Comparison of ENCODE assay signal across 19 cellular contexts in the genomic region with DNA sequence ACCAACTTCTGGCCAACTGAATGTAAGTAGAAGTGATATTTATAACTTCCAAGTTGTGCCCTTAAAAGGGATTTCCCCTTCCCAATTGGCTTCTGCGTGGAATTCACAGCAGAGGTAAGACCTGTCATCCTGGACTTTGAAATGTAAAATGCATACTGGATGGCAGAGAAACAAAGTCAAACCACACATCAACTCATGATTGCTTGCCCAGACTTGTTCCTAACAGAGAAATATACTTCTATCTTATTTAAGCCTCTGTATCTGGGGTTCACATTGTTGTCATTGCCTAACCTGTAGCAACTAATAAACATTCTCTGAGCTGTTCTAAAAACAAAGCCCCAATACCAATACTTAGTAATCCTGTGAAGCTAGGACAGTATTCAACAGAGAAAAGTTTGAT. TPM values are rescaled to one million over a fixed set of nuclear protein-coding genes. Genes with fewer than 3 reads are reported as not detected.
DNase-seq lines count a peak whose midpoint lies in the region; FAIRE-seq and TF ChIP-seq lines count a peak whose summit lies in the region.
"Had no signal": no experiment of that assay in that cellular context is flagged by ENCODE, and none has a peak within 500 bp of the region (broad histone marks: within the 10 kb centered on the region; RNA-seq: fewer than 3 reads in every experiment).

No MANE protein-coding gene starts in this region.

- H2AFZ ChIP-seq in Loucy (ENCODE audit: low read length) (no peak overlapping the region), keratinocyte (ENCODE audit: control insufficient read depth, low read length) (no peak overlapping the region)
- H2AFZ ChIP-seq: GM23248 had no signal

- DNase-seq in HTR-8/SVneo (ENCODE audit: insufficient read length, low spot score) = no peak
- peak; percentile 87 for DNase-seq in bronchial epithelial cell (ENCODE audit: low read depth)
- peak; percentile 38 for DNase-seq in keratinocyte (ENCODE audit: low read depth, low spot score)
- no peak for DNase-seq in NCI-H82 treated with DMSO at 0.1 percent for 48 hours (lab: John Stamatoyannopoulos, UW; ENCODE audit: unreplicated experiment)
- no peak for DNase-seq in NCI-H128 (lab: John Stamatoyannopoulos, UW; ENCODE audit: unreplicated experiment)
- DNase-seq in A673 (ENCODE audit: low spot score) = no peak
- DNase-seq: AML-193; CD4-positive, alpha-beta T cell; DMS153; DMS79; GDM1; GM23248; HCEC 1CT had no signal

- no peak for TF ChIP-seq CTCF in Loucy (conservative IDR thresholded peaks at IDR 0.05; ENCODE audit: low read length)
- no peak for TF ChIP-seq CTCF in bronchial epithelial cell (IDR thresholded peaks at IDR 0.05; ENCODE audit: insufficient read depth, low read length, severe bottlenecking)
- no peak for TF ChIP-seq CTCF in keratinocyte (optimal IDR thresholded peaks at IDR 0.05 in 1 of 3, IDR thresholded peaks at IDR 0.05 in 1 of 3, conservative IDR thresholded peaks at IDR 0.05 in 1 of 3; ENCODE audit: extremely low read depth in 1 of 3, insufficient read depth in 2 of 3, low read length in 3 of 3)
- no peak for TF ChIP-seq CTCF in A673 (conservative IDR thresholded peaks at IDR 0.05; ENCODE audit: low read depth, low read length)

- FAIRE-seq in HTR-8/SVneo (lab: Jason Lieb, UNC) (peak; percentile 9), bronchial epithelial cell (lab: Jason Lieb, UNC) (no peak), keratinocyte (lab: Jason Lieb, UNC) (peak; percentile 58)
- FAIRE-seq: A204.1, GM12892, GM18507, H54 had no signal

- no peaks in the 10 kb centered on the region for H3K36me3 ChIP-seq in Loucy (ENCODE audit: insufficient read depth, low read length)
- H3K36me3 ChIP-seq in bronchial epithelial cell (ENCODE audit: control insufficient read depth, insufficient read depth, low read length) = no peaks in the 10 kb centered on the region
- H3K36me3 ChIP-seq in keratinocyte (ENCODE audit: control insufficient read depth in 2 of 2, extremely low read depth in 1 of 2, insufficient read depth in 2 of 2, low read length in 2 of 2) = no peaks in the 10 kb centered on the region
- no peaks in the 10 kb centered on the region for H3K36me3 ChIP-seq in A673 (ENCODE audit: insufficient read depth, low read length, poor library complexity, severe bottlenecking)

- H3K4me3 ChIP-seq in Loucy (ENCODE audit: low read length, poor library complexity, severe bottlenecking) (no peak overlapping the region), bronchial epithelial cell (ENCODE audit: low read depth, low read length) (no peak overlapping the region), keratinocyte (ENCODE audit: control insufficient read depth in 2 of 3, extremely low read depth in 1 of 3, insufficient read depth in 2 of 3, low read depth in 1 of 3, low read length in 3 of 3) (no peak overlapping the region), A673 (ENCODE audit: low read depth, low read length, poor library complexity, severe bottlenecking) (no peak overlapping the region)
- H3K4me3 ChIP-seq: GM23248 had no signal

- CTCF ChIA-PET in A673 (lab: Charles Lee) = no interaction called here

- intact Hi-C loops in A673 (cut with micrococcal nuclease; ENCODE audit: unreplicated experiment) = no loop called here

- H3K4me2 ChIP-seq in Loucy (ENCODE audit: low read depth, low read length, poor library complexity, severe bottlenecking) = peak overlapping the region; percentile 18
- no peak overlapping the region for H3K4me2 ChIP-seq in keratinocyte (ENCODE audit: control insufficient read depth, extremely low read depth, insufficient read depth, low read depth, low read length)

- H3K9me3 ChIP-seq in Loucy (ENCODE audit: insufficient read depth, low read depth, low read length) (no peaks in the 10 kb centered on the region), keratinocyte (ENCODE audit: control insufficient read depth, low read depth, low read length) (no peaks in the 10 kb centered on the region), A673 (ENCODE audit: low read depth, low read length, poor library complexity, severe bottlenecking) (no peaks in the 10 kb centered on the region)

- peaks cover 14% of the 10 kb centered on the region for H3K4me1 ChIP-seq in Loucy (ENCODE audit: insufficient read depth, low read length, poor library complexity, severe bottlenecking)
- H3K4me1 ChIP-seq in keratinocyte (ENCODE audit: control insufficient read depth, extremely low read depth, insufficient read depth, low read length) = peaks cover 13% of the 10 kb centered on the region
- peaks cover 15% of the 10 kb centered on the region for H3K4me1 ChIP-seq in A673 (ENCODE audit: insufficient read depth, low read length, poor library complexity, severe bottlenecking)

- dilution Hi-C loops in keratinocyte (cut with MboI; ENCODE audit: extremely low pct_ligation_motif_present, low sequenced_read_pairs) = no loop called here

- H3K9ac ChIP-seq in Loucy (ENCODE audit: low read depth, low read length, poor library complexity, severe bottlenecking) (no peak overlapping the region), keratinocyte (ENCODE audit: control insufficient read depth, extremely low read depth, insufficient read depth, low read length) (no peak overlapping the region)
- H3K9ac ChIP-seq: GM23248 had no signal

- H3K27ac ChIP-seq in keratinocyte (ENCODE audit: control insufficient read depth, insufficient read depth, low read length) (no peak overlapping the region), A673 (ENCODE audit: low read depth, low read length, poor library complexity, severe bottlenecking) (no peak overlapping the region)
- H3K27ac ChIP-seq: C4-2B, GM23248 had no signal

- no peaks in the 10 kb centered on the region for H3K9me1 ChIP-seq in keratinocyte (ENCODE audit: control insufficient read depth, extremely low read depth, insufficient read depth, low read length)

- POLR2A ChIA-PET in A673 (lab: Charles Lee; ENCODE audit: low non-redundant PET) = no interaction called here

- H3K9me2 ChIP-seq in Loucy (replicated peaks; ENCODE audit: low read depth, low read length) = no peaks in the 10 kb centered on the region

- H4K20me1 ChIP-seq in Loucy (ENCODE audit: insufficient read depth, low read length, poor library complexity, severe bottlenecking) = no peaks in the 10 kb centered on the region
- no peaks in the 10 kb centered on the region for H4K20me1 ChIP-seq in keratinocyte (ENCODE audit: control insufficient read depth, extremely low read depth, insufficient read depth, low read length)

- no TSS peak for BruUV-seq in A673 (replicated peaks; lab: Mats Ljungman, UMichigan)

- H3K27me3 ChIP-seq in Loucy (ENCODE audit: insufficient read depth, low read length, poor library complexity, severe bottlenecking) (no peaks in the 10 kb centered on the region), bronchial epithelial cell (ENCODE audit: control insufficient read depth, insufficient read depth, low read length) (no peaks in the 10 kb centered on the region), keratinocyte (ENCODE audit: control insufficient read depth, extremely low read depth, insufficient read depth, low read length) (no peaks in the 10 kb centered on the region), A673 (replicated peaks; ENCODE audit: insufficient read depth, low read depth, low read length, poor library complexity) (no peaks in the 10 kb centered on the region)

- H3K79me2 ChIP-seq in Loucy (ENCODE audit: insufficient read depth, low read length) = peaks cover 32% of the 10 kb centered on the region
- H3K79me2 ChIP-seq in keratinocyte (ENCODE audit: control insufficient read depth, insufficient read depth, low read length) = no peaks in the 10 kb centered on the region

- no peaks in the 10 kb centered on the region for H3F3A ChIP-seq in Loucy (ENCODE audit: low read depth)

RNA-seq across cellular contexts. Expression of a gene that starts 6.2 kb away (rescaled TPM):
- total RNA-seq in bronchial epithelial cell = 8.8 and 10.3 TPM in 2 replicates
- 1.0 to 1.6 TPM (median 1.1 TPM) in 3 replicates for polyA plus RNA-seq in keratinocyte
- polyA plus RNA-seq in keratinocyte (2011; ENCODE audit: low read depth) = 0.39 TPM
- 0.52 and 1.6 TPM in 2 replicates for polyA plus RNA-seq in keratinocyte (2011; cell fraction: cytosol; rRNA removed)
- 2.4 and 2.5 TPM in 2 replicates for polyA plus RNA-seq in keratinocyte (2011; cell fraction: nucleus; rRNA removed)
- polyA plus RNA-seq in keratinocyte (2012; ENCODE audit: low replicate concordance) = 0.85 and 1.3 TPM in 2 replicates
- polyA minus RNA-seq in keratinocyte = 1.6 to 7.9 TPM (median 4.8 TPM) in 3 replicates
- polyA minus RNA-seq in keratinocyte (2011; cell fraction: cytosol; rRNA and poly(A)+ RNA removed) = 1.2 TPM
- 2.8 and 4.0 TPM in 2 replicates for polyA minus RNA-seq in keratinocyte (2011; cell fraction: nucleus; rRNA and poly(A)+ RNA removed)
- 6.9 and 7.6 TPM in 2 replicates for total RNA-seq in A673 (2021)

Comparison
In these comparisons a context has a peak if more than half of its experiments do, and no peak if none do; other contexts are left out.
1. DNase-seq: peak in bronchial epithelial cell (single experiment) and keratinocyte (single experiment); none in HTR-8/SVneo (single experiment), NCI-H82 treated with DMSO at 0.1 percent for 48 hours (single experiment), NCI-H128 (single experiment) and A673 (single experiment).